14 cellular contexts compared by ENCODE assay signal in the genomic region with DNA sequence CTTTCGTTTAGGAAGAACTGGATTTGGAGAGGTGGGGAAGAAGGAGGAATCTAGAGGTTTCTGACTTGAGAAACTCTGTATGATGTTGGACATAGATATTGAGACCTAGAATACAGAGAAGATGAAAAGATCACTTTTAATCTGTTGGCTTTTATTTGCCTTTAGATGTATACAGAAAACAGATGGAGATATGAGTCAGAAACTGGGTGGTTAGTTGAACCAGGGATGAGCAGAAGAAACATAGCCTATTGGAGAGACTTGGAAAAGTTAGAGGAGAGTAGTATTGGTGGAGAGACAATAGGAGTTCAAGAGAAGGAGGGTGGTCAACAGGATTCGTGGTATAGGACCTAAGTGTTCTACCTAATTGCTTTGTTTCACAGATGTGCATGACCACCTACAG. TPM values are rescaled to one million over a fixed set of nuclear protein-coding genes. Genes with fewer than 3 reads are reported as not detected.
A peak's percentile ranks its signal among the peaks of the same experiment; 100 is the strongest.
DNase-seq lines count a peak whose midpoint lies in the region; ATAC-seq and TF ChIP-seq lines count a peak whose summit lies in the region.
"Had no signal": no experiment of that assay in that cellular context is flagged by ENCODE, and none has a peak within 500 bp of the region (broad histone marks: within the 10 kb centered on the region; RNA-seq: fewer than 3 reads in every experiment).

No MANE protein-coding gene starts in this region.

- peak overlapping the region in 1 of 2 experiments; percentile 77; a peak in 2 of 4 replicates for H3K27ac ChIP-seq in SK-N-SH (ENCODE audit: low read depth in 2 of 2, low read length in 1 of 2)
- H3K27ac ChIP-seq: tibial artery had no signal

- H3K4me2 ChIP-seq in SK-N-SH, result peak overlapping the region; percentile 26; the same call in 1 of the 2 replicates

- no peak overlapping the region for H3K4me3 ChIP-seq in SK-N-SH (ENCODE audit: low read depth in 2 of 2, low read length in 1 of 2)
- H3K4me3 ChIP-seq: tibial artery had no signal

- ATAC-seq in GM21786 (IDR thresholded peaks at IDR 0.05; ENCODE audit: unreplicated experiment), result no peak
- ATAC-seq: activated T-cell treated with anti-CD3 and anti-CD28 coated beads, Interleukin-2, amount 50 U/mL, for 72 hours had no signal

- no peaks in the 10 kb centered on the region for H3K9me3 ChIP-seq in SK-N-SH
- H3K9me3 ChIP-seq: tibial artery had no signal

- H3K36me3 ChIP-seq in SK-N-SH (replicated peaks in 1 of 2; ENCODE audit: control insufficient read depth in 1 of 2, insufficient read depth in 2 of 2, low read length in 1 of 2), result no peaks in the 10 kb centered on the region

- no peaks in the 10 kb centered on the region for H3K27me3 Mint-ChIP-seq in CD14-positive monocyte (ENCODE audit: low read depth in 3 of 3)

- no peak for DNase-seq in CD14-positive monocyte (ENCODE audit: low spot score)
- no peak for DNase-seq in SK-N-SH
- peak; percentile 10 for DNase-seq in iris pigment epithelial cell (ENCODE audit: low read depth)
- no peak for DNase-seq in NCI-H2171 treated with DMSO at 0.1 percent for 48 hours (lab: John Stamatoyannopoulos, UW)
- DNase-seq in superior temporal gyrus (ENCODE audit: extremely low spot score), result no peak
- DNase-seq: activated CD4-positive, alpha-beta T cell treated with anti-CD3 and anti-CD28 coated beads, Interleukin-2, amount 50 U/mL, for 4 hours; activated T-cell treated with anti-CD3 and anti-CD28 coated beads, Interleukin-2, amount 50 U/mL, for 72 hours; DMS 273 treated with DMSO at 0.1 percent for 48 hours; head of caudate nucleus; Karpas-422; NCI-H146; NCI-H446 treated with DMSO at 0.1 percent for 48 hours; tibial artery had no signal

- peaks cover 87% of the 10 kb centered on the region for H3K79me2 ChIP-seq in SK-N-SH (ENCODE audit: insufficient read depth)

- 0 out of 2 replicates have a peak overlapping the region, but pooled peaks have one; percentile 28 for H3K9ac ChIP-seq in SK-N-SH

- no peak for TF ChIP-seq EP300 in SK-N-SH (IDR thresholded peaks at IDR 0.05; ENCODE audit: borderline replicate concordance in 1 of 2, low read depth in 1 of 2, low read length in 1 of 2)

- H4K20me1 ChIP-seq in SK-N-SH (ENCODE audit: insufficient read depth), result peaks cover 8% of the 10 kb centered on the region

- H3K4me3 Mint-ChIP-seq in CD14-positive monocyte, result peak overlapping the region in 1 of 2 donors; percentile 12
- H3K4me3 Mint-ChIP-seq: activated T-cell treated with anti-CD3 and anti-CD28 coated beads, Interleukin-2, amount 50 U/mL, for 72 hours had no signal

- H3K9me3 Mint-ChIP-seq in CD14-positive monocyte, result peaks cover 0 to 2% (median 0%) of the 10 kb centered on the region in 7 donors
- H3K9me3 Mint-ChIP-seq: activated T-cell treated with anti-CD3 and anti-CD28 coated beads, Interleukin-2, amount 50 U/mL, for 72 hours had no signal

- 94% methylated on average over 2 of the region's 2 CpGs for WGBS in SK-N-SH (ENCODE audit: low lambda C conversion rate)

- H3K9me2 ChIP-seq in SK-N-SH, result no peaks in the 10 kb centered on the region

- peaks cover 10 to 11% of the 10 kb centered on the region in 2 experiments; a peak in 2 of 4 replicates for H3K4me1 ChIP-seq in SK-N-SH (ENCODE audit: control insufficient read depth in 1 of 2, insufficient read depth in 2 of 2, low read depth in 1 of 2, low read length in 1 of 2)

- CTCF ChIA-PET in SK-N-SH (lab: Yijun Ruan, JAX), result interaction anchor here (0.6 to 1.8 kb wide), 4 partner anchors 41 to 156 kb away, joined by 3 to 7 read pairs (median 3); a partner anchor contains a TSS

- no peaks in the 10 kb centered on the region for H3K27me3 ChIP-seq in SK-N-SH (ENCODE audit: insufficient read depth)
- H3K27me3 ChIP-seq: tibial artery had no signal

- peak overlapping the region; percentile 90 to 97 (median 96) for H3K27ac Mint-ChIP-seq in CD14-positive monocyte
- H3K27ac Mint-ChIP-seq: activated T-cell treated with anti-CD3 and anti-CD28 coated beads, Interleukin-2, amount 50 U/mL, for 72 hours had no signal

- peaks cover 69% of the 10 kb centered on the region for H3K4me1 Mint-ChIP-seq in CD14-positive monocyte

- H2AFZ ChIP-seq in SK-N-SH (ENCODE audit: low read depth), result no peak overlapping the region

- peaks cover 42 to 54% of the 10 kb centered on the region in 2 donors for H3K36me3 Mint-ChIP-seq in CD14-positive monocyte

- no peak for TF ChIP-seq CTCF in CD14-positive monocyte (IDR thresholded peaks at IDR 0.05)
- TF ChIP-seq CTCF in SK-N-SH (IDR thresholded peaks at IDR 0.05), result no peak

- no peak for TF ChIP-seq RAD21 in SK-N-SH (IDR thresholded peaks at IDR 0.05; ENCODE audit: low read length)

- peaks cover 19% of the 10 kb centered on the region for H3F3A ChIP-seq in SK-N-SH (replicated peaks; ENCODE audit: insufficient read depth)

- POLR2A ChIA-PET in SK-N-SH (lab: Yijun Ruan, JAX), result interaction anchor here (0.5 kb wide), 1 partner anchor 186 kb away, joined by 4 read pairs; no protein-coding TSS in a partner anchor

- intact Hi-C loops in CD14-positive monocyte (cut with micrococcal nuclease), result loop anchor here in 1 of 2 donors (5.0 kb wide), 1 partner anchor 87 kb away; a partner anchor contains a TSS

TF ChIP-seq in SK-N-SH, 30 proteins besides CTCF, POLR2A, EP300 and RAD21:
- no peak for TF ChIP-seq FOXJ3 (CRISPR knock-in tag; IDR thresholded peaks at IDR 0.05)
- TF ChIP-seq, protein P1, sequence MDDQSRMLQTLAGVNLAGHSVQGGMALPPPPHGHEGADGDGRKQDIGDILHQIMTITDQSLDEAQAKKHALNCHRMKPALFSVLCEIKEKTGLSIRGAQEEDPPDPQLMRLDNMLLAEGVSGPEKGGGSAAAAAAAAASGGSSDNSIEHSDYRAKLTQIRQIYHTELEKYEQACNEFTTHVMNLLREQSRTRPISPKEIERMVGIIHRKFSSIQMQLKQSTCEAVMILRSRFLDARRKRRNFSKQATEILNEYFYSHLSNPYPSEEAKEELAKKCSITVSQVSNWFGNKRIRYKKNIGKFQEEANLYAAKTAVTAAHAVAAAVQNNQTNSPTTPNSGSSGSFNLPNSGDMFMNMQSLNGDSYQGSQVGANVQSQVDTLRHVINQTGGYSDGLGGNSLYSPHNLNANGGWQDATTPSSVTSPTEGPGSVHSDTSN (IDR thresholded peaks at IDR 0.05), result peak; percentile 47
- no peak for TF ChIP-seq CHD2 (IDR thresholded peaks at IDR 0.05; ENCODE audit: low read length, partially characterized antibody)
- peak; percentile 82 for TF ChIP-seq TCF12 (IDR thresholded peaks at IDR 0.05)
- peak; percentile 42; the same call in 1 of the 2 replicates for TF ChIP-seq FOSL2 (IDR thresholded peaks at IDR 0.05; ENCODE audit: borderline replicate concordance, low read depth)
- no peak for TF ChIP-seq JUND (IDR thresholded peaks at IDR 0.05)

RNA-seq across cellular contexts. Expression of a gene that starts 5.1 kb away (rescaled TPM):
- polyA plus RNA-seq in CD14-positive monocyte (10 to 100 TPM; 18.8 to 26.5 TPM), SK-N-SH (2012; rRNA removed) (17.3 and 22.6 TPM in 2 replicates)
- polyA plus RNA-seq in SK-N-SH (2012; cell fraction: cytosol; rRNA removed), result 13.9 and 17.5 TPM in 2 replicates
- 37.7 and 44.0 TPM in 2 replicates for polyA plus RNA-seq in SK-N-SH (2012; cell fraction: nucleus; rRNA removed)

RNA-seq across cellular contexts. Expression of a gene that starts 36.0 kb away (rescaled TPM):
- polyA plus RNA-seq in CD14-positive monocyte, result under 1 TPM; 0.10 to 0.20 TPM
- polyA plus RNA-seq in SK-N-SH (2012; rRNA removed), result 9.8 and 9.9 TPM in 2 replicates
- 5.4 and 8.2 TPM in 2 replicates for polyA plus RNA-seq in SK-N-SH (2012; cell fraction: cytosol; rRNA removed)
- polyA plus RNA-seq in SK-N-SH (2012; cell fraction: nucleus; rRNA removed), result 23.8 and 29.1 TPM in 2 replicates

RNA-seq across cellular contexts. Expression of a gene that starts 44.9 kb away (rescaled TPM):
- polyA plus RNA-seq in CD14-positive monocyte, result 10 to 100 TPM; 35.8 to 46.2 TPM
- 27.7 and 28.5 TPM in 2 replicates for polyA plus RNA-seq in SK-N-SH (2012; rRNA removed)
- polyA plus RNA-seq in SK-N-SH (2012; cell fraction: cytosol; rRNA removed), result 13.4 and 21.9 TPM in 2 replicates
- polyA plus RNA-seq in SK-N-SH (2012; cell fraction: nucleus; rRNA removed), result 53.4 and 65.8 TPM in 2 replicates

RNA-seq across cellular contexts. Expression of a gene that starts 45.0 kb away (rescaled TPM):
- polyA plus RNA-seq in CD14-positive monocyte, result 1 to 10 TPM; 3.2 to 5.2 TPM
- polyA plus RNA-seq in SK-N-SH (2012; rRNA removed), result 17.8 and 21.8 TPM in 2 replicates
- polyA plus RNA-seq in SK-N-SH (2012; cell fraction: cytosol; rRNA removed), result 2.9 and 5.0 TPM in 2 replicates
- 198 and 356 TPM in 2 replicates for polyA plus RNA-seq in SK-N-SH (2012; cell fraction: nucleus; rRNA removed)

RNA-seq across cellular contexts. Expression of a gene that starts 49.8 kb away (rescaled TPM):
- polyA plus RNA-seq in CD14-positive monocyte, result not detected
- 33.4 and 44.4 TPM in 2 replicates for polyA plus RNA-seq in SK-N-SH (2012; rRNA removed)
- polyA plus RNA-seq in SK-N-SH (2012; cell fraction: cytosol; rRNA removed), result 2.1 and 4.7 TPM in 2 replicates
- 393 and 428 TPM in 2 replicates for polyA plus RNA-seq in SK-N-SH (2012; cell fraction: nucleus; rRNA removed)
